In the genomic region with DNA sequence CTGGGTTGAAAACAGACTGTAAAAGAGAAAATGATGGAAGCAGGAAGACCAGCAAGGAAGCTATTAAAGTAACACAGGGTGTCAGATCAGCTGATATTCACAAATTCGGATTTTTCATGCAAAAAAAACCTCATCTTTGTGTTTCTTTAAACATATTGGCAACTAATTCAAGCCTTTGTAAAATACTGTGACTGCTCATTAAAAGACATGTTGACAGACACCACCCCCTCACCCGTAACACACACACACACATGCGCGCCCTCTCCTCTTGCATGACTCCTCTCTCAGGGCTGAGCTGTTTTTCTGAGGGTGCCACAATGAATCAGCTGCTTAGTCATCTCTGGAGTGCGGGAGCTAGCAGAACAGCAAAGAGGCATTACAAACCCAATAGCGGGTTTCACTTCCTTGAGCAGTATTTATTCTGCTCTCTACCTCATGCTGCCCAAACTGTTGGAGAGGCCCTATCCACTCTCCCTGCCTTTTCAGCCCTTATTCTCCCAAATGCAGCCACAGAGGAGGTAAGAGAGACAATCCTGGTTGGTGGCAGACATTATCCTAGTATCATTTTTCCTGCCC, we compare ENCODE assay signal across 1 cellular context.
A peak's percentile ranks its signal among the peaks of the same experiment; 100 is the strongest.
TF ChIP-seq lines count a peak whose summit lies in the region.

No MANE protein-coding gene starts in this region.

TF ChIP-seq in HEK293, 187 proteins besides CTCF, POLR2A, EP300 and RAD21 (continued from another document):
- TF ChIP-seq ZBTB8A (tag by site-specific recombination; IDR thresholded peaks at IDR 0.05), result peak; percentile 45
- TF ChIP-seq, protein P1, sequence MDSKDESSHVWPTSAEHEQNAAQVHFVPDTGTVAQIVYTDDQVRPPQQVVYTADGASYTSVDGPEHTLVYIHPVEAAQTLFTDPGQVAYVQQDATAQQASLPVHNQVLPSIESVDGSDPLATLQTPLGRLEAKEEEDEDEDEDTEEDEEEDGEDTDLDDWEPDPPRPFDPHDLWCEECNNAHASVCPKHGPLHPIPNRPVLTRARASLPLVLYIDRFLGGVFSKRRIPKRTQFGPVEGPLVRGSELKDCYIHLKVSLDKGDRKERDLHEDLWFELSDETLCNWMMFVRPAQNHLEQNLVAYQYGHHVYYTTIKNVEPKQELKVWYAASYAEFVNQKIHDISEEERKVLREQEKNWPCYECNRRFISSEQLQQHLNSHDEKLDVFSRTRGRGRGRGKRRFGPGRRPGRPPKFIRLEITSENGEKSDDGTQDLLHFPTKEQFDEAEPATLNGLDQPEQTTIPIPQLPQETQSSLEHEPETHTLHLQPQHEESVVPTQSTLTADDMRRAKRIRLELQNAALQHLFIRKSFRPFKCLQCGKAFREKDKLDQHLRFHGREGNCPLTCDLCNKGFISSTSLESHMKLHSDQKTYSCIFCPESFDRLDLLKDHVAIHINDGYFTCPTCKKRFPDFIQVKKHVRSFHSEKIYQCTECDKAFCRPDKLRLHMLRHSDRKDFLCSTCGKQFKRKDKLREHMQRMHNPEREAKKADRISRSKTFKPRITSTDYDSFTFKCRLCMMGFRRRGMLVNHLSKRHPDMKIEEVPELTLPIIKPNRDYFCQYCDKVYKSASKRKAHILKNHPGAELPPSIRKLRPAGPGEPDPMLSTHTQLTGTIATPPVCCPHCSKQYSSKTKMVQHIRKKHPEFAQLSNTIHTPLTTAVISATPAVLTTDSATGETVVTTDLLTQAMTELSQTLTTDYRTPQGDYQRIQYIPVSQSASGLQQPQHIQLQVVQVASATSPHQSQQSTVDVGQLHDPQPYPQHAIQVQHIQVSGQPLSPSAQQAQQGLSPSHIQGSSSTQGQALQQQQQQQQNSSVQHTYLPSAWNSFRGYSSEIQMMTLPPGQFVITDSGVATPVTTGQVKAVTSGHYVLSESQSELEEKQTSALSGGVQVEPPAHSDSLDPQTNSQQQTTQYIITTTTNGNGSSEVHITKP (tag by site-specific recombination; IDR thresholded peaks at IDR 0.05), result peak; percentile 18; the same call in 1 of the 2 replicates
- peak; percentile 64; the same call in 1 of the 2 replicates for TF ChIP-seq TRIM28 (IDR thresholded peaks at IDR 0.05; ENCODE audit: borderline replicate concordance, low read length)
- TF ChIP-seq, protein P2, sequence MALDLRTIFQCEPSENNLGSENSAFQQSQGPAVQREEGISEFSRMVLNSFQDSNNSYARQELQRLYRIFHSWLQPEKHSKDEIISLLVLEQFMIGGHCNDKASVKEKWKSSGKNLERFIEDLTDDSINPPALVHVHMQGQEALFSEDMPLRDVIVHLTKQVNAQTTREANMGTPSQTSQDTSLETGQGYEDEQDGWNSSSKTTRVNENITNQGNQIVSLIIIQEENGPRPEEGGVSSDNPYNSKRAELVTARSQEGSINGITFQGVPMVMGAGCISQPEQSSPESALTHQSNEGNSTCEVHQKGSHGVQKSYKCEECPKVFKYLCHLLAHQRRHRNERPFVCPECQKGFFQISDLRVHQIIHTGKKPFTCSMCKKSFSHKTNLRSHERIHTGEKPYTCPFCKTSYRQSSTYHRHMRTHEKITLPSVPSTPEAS (tag by site-specific recombination; IDR thresholded peaks at IDR 0.05), result no peak
- no peak for TF ChIP-seq HOXA7 (CRISPR knock-in tag; IDR thresholded peaks at IDR 0.05; ENCODE audit: borderline replicate concordance)
- TF ChIP-seq, protein P3, sequence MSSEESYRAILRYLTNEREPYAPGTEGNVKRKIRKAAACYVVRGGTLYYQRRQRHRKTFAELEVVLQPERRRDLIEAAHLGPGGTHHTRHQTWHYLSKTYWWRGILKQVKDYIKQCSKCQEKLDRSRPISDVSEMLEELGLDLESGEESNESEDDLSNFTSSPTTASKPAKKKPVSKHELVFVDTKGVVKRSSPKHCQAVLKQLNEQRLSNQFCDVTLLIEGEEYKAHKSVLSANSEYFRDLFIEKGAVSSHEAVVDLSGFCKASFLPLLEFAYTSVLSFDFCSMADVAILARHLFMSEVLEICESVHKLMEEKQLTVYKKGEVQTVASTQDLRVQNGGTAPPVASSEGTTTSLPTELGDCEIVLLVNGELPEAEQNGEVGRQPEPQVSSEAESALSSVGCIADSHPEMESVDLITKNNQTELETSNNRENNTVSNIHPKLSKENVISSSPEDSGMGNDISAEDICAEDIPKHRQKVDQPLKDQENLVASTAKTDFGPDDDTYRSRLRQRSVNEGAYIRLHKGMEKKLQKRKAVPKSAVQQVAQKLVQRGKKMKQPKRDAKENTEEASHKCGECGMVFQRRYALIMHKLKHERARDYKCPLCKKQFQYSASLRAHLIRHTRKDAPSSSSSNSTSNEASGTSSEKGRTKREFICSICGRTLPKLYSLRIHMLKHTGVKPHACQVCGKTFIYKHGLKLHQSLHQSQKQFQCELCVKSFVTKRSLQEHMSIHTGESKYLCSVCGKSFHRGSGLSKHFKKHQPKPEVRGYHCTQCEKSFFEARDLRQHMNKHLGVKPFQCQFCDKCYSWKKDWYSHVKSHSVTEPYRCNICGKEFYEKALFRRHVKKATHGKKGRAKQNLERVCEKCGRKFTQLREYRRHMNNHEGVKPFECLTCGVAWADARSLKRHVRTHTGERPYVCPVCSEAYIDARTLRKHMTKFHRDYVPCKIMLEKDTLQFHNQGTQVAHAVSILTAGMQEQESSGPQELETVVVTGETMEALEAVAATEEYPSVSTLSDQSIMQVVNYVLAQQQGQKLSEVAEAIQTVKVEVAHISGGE (tag by site-specific recombination; conservative IDR thresholded peaks at IDR 0.05; ENCODE audit: low read depth), result no peak
- peak; percentile 83 for TF ChIP-seq ZNF398 (tag by site-specific recombination; IDR thresholded peaks at IDR 0.05)
- peak; percentile 37; the same call in 1 of the 2 replicates for TF ChIP-seq ZNF335 (tag by site-specific recombination; conservative IDR thresholded peaks at IDR 0.05)
- TF ChIP-seq ZBTB17 (tag by site-specific recombination; IDR thresholded peaks at IDR 0.05), result peak; percentile 55; the same call in 1 of the 2 replicates
- TF ChIP-seq ZNF18 (tag by site-specific recombination; IDR thresholded peaks at IDR 0.05), result no peak
